ENCODE assay signal across 30 cellular contexts in the genomic region with DNA sequence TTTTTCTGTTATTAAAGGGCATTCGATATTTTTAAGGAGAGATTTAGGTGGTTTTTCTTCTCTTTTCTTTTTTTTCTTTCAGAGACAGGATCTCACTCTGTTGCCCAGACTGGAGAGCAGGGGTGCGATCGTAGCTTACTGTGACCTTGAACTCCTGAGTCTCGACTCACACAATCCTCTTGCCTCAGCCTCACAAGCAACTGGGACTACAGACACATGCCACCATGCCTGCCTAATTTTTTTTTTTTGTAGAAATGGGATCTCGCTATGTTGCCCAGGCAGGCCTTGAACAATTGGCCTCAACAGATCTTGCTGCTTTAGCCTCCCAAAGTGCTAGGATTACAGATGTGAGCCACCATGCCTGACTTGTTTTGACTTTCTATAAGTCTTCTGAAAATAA.
"Had no signal": no experiment of that assay in that cellular context is flagged by ENCODE, and none has a peak within 500 bp of the region (broad histone marks: within the 10 kb centered on the region; RNA-seq: fewer than 3 reads in every experiment).

No MANE protein-coding gene starts in this region.

- H3K36me3 ChIP-seq: colonic mucosa, esophagus squamous epithelium, gastrocnemius medialis, left lung, sigmoid colon, tibial artery had no signal

- H3K36me3 Mint-ChIP-seq: activated naive CD8-positive, alpha-beta T cell had no signal

- DNase-seq: activated CD4-positive, alpha-beta T cell treated with anti-CD3 and anti-CD28 coated beads for 4 hours; activated CD4-positive, CD25-positive, alpha-beta regulatory T cell; activated CD8-positive, alpha-beta memory T cell treated with anti-CD3 and anti-CD28 coated beads for 24 hours; activated CD8-positive, alpha-beta memory T cell treated with anti-CD3 and anti-CD28 coated beads, Interleukin-2, amount 50 U/mL, for 4 hours; activated gamma-delta T cell treated with Interleukin-2 at 50 U/mL for 16 hours; activated T-cell treated with anti-CD3 and anti-CD28 coated beads, Interleukin-2, amount 50 U/mL, for 72 hours; amniotic stem cell; colonic mucosa; dorsolateral prefrontal cortex; effector memory CD8-positive, alpha-beta T cell; esophagus squamous epithelium; gastrocnemius medialis; hippocampal formation; kidney glomerular epithelial cell; left lung; naive thymus-derived CD4-positive, alpha-beta T cell; retina; sigmoid colon; stimulated activated CD4-positive, alpha-beta T cell treated with anti-CD3 and anti-CD28 coated beads, Interleukin-15, amount 100 ng/mL, for 24 hours; stimulated activated CD8-positive, alpha-beta memory T cell treated with anti-CD3 and anti-CD28 coated beads, Interleukin-4, amount 100 ng/mL, for 48 hours; stimulated activated naive CD4-positive, alpha-beta T cell treated with Interleukin-2 at 50 U/mL for 16 hours; substantia nigra; T1000; tibial artery had no signal

- H3K9me3 ChIP-seq: colonic mucosa, esophagus squamous epithelium, gastrocnemius medialis, left lung, sigmoid colon, tibial artery had no signal

- H3K27me3 Mint-ChIP-seq: effector memory CD8-positive, alpha-beta T cell had no signal

- ATAC-seq: effector memory CD8-positive, alpha-beta T cell; gastrocnemius medialis; left lung; naive thymus-derived CD4-positive, alpha-beta T cell had no signal

- FAIRE-seq: bronchial epithelial cell, endothelial cell of umbilical vein had no signal

- H3K4me3 Mint-ChIP-seq: activated naive CD8-positive, alpha-beta T cell; effector memory CD8-positive, alpha-beta T cell; naive thymus-derived CD4-positive, alpha-beta T cell had no signal

- H3K9me3 Mint-ChIP-seq: activated T-cell treated with anti-CD3 and anti-CD28 coated beads, Interleukin-2, amount 50 U/mL, for 72 hours; effector memory CD8-positive, alpha-beta T cell had no signal

- H3K27me3 ChIP-seq: colonic mucosa, esophagus squamous epithelium, gastrocnemius medialis, left lung, sigmoid colon, tibial artery had no signal

- H3K4me3 ChIP-seq: colonic mucosa, dorsolateral prefrontal cortex, esophagus squamous epithelium, gastrocnemius medialis, left lung, lung, sigmoid colon, smooth muscle cell, tibial artery had no signal

- H3K4me1 ChIP-seq: colonic mucosa, left lung, sigmoid colon, tibial artery had no signal

- H3K27ac Mint-ChIP-seq: activated naive CD8-positive, alpha-beta T cell; effector memory CD8-positive, alpha-beta T cell; naive thymus-derived CD4-positive, alpha-beta T cell; progenitor cell of endocrine pancreas had no signal

- H3K27ac ChIP-seq: colonic mucosa, dorsolateral prefrontal cortex, gastrocnemius medialis, left lung, sigmoid colon, tibial artery had no signal
